32 cellular contexts compared by ENCODE assay signal in the genomic region with DNA sequence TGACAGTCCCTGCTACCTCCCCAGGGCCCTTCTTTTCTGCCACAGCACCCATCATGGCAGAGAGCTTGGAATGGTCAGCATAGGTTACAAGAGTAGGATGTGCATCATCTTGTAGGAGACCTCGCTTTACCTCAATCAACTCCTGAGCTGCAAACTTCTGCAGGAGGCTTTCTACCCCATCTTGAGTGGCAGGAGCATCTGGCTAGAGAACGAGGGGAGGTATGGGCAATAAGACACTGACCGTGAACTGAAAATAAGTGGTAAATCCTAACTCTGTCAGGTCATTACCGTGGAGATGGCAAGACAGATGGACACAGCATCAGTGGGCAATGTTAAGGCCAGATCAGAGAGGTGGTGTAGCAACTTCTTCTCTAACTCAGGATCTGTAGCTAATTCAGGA. TPM values are rescaled to one million over a fixed set of nuclear protein-coding genes. Genes with fewer than 3 reads are reported as not detected.
A peak's percentile ranks its signal among the peaks of the same experiment; 100 is the strongest.
DNase-seq lines count a peak whose midpoint lies in the region; ATAC-seq, FAIRE-seq and TF ChIP-seq lines count a peak whose summit lies in the region.
"Had no signal": no experiment of that assay in that cellular context is flagged by ENCODE, and none has a peak within 500 bp of the region (broad histone marks: within the 10 kb centered on the region; RNA-seq: fewer than 3 reads in every experiment).

No MANE protein-coding gene starts in this region.

- H3K27me3 Mint-ChIP-seq in activated CD4-positive, alpha-beta memory T cell treated with anti-CD3 and anti-CD28 coated beads, Interleukin-2, amount 10 ng/mL, durations not matched to agents 7 days and 5 days: no peaks in the 10 kb centered on the region
- H3K27me3 Mint-ChIP-seq in glutamatergic neuron (ENCODE audit: unreplicated experiment): no peaks in the 10 kb centered on the region

- H3K79me2 ChIP-seq in HepG2 (ENCODE audit: insufficient read depth, low read length): peaks cover 23% of the 10 kb centered on the region

- intact Hi-C loops in HepG2 (cut with micrococcal nuclease; ENCODE audit: unreplicated experiment) (no loop called here), right lobe of liver (cut with DNase I) (no loop called here)

- H3K27ac ChIP-seq in HepG2 (ENCODE audit: extremely low read length, insufficient read depth, low read length): no peak overlapping the region
- no peak overlapping the region for H3K27ac ChIP-seq in right lobe of liver
- H3K27ac ChIP-seq: colonic mucosa, foreskin keratinocyte, heart right ventricle, lower lobe of right lung, parathyroid adenoma, VCaP had no signal

- peaks cover 66% of the 10 kb centered on the region for H3K36me3 Mint-ChIP-seq in activated CD4-positive, alpha-beta memory T cell treated with anti-CD3 and anti-CD28 coated beads, Interleukin-2, amount 10 ng/mL, durations not matched to agents 7 days and 5 days (ENCODE audit: low read depth)
- no peaks in the 10 kb centered on the region for H3K36me3 Mint-ChIP-seq in glutamatergic neuron (ENCODE audit: unreplicated experiment)

- H3K4me3 ChIP-seq in HepG2 (replicated peaks in 1 of 3; ENCODE audit: insufficient read depth in 1 of 3, low read depth in 2 of 3, low read length in 3 of 3) (no peak overlapping the region), right lobe of liver (no peak overlapping the region)
- H3K4me3 ChIP-seq: colonic mucosa, heart right ventricle, lower lobe of right lung had no signal

- no peak overlapping the region for H3K4me3 Mint-ChIP-seq in activated CD4-positive, alpha-beta memory T cell treated with anti-CD3 and anti-CD28 coated beads, Interleukin-2, amount 10 ng/mL, durations not matched to agents 7 days and 5 days
- no peak overlapping the region for H3K4me3 Mint-ChIP-seq in glutamatergic neuron (ENCODE audit: unreplicated experiment)
- H3K4me3 Mint-ChIP-seq: endodermal cell, nephron had no signal

- FAIRE-seq in HepG2 (lab: Jason Lieb, UNC): no peak
- no peak for FAIRE-seq in HTR-8/SVneo (lab: Jason Lieb, UNC)

- in situ Hi-C loops in HepG2 (cut with HindIII; ENCODE audit: extremely low pct_ligation_motif_present, low pct_unique_long_range_greater_than_20kb): loop anchor here (5.0 kb wide), 1 partner anchor 54 kb away; no protein-coding TSS in a partner anchor

- H3K9me3 ChIP-seq in HepG2 (ENCODE audit: low read length) (no peaks in the 10 kb centered on the region), right lobe of liver (no peaks in the 10 kb centered on the region)
- H3K9me3 ChIP-seq: colonic mucosa, heart right ventricle, lower lobe of right lung had no signal

- DNase-seq in HepG2 (ENCODE audit: low spot score) (no peak), right lobe of liver (no peak), glutamatergic neuron (no peak), HTR-8/SVneo (ENCODE audit: insufficient read length, low spot score) (no peak)
- DNase-seq in activated CD4-positive, alpha-beta memory T cell treated with anti-CD3 and anti-CD28 coated beads, Interleukin-2, amount 10 ng/mL, durations not matched to agents 7 days and 5 days: no peak
- DNase-seq: activated gamma-delta T cell; anterior cingulate cortex; colonic mucosa; DMS79 treated with DMSO at 0.1 percent for 48 hours; endodermal cell; foreskin keratinocyte; GF-D8; heart right ventricle; kidney glomerular epithelial cell; lower lobe of right lung; NCI-H1092 treated with DMSO at 0.1 percent for 48 hours; NCI-H187 treated with DMSO at 0.1 percent for 48 hours; NCI-H2171 treated with DMSO at 0.1 percent for 48 hours; NCI-H524; PC-3; right cardiac atrium; stimulated activated CD4-positive, alpha-beta T cell treated with anti-CD3 and anti-CD28 coated beads, Interleukin-2, amount 100 ng/mL, for 48 hours; substantia nigra; T-helper 9 cell had no signal

- H2AFZ ChIP-seq in HepG2 (ENCODE audit: low read length): no peak overlapping the region
- H2AFZ ChIP-seq: parathyroid adenoma had no signal

- no peaks in the 10 kb centered on the region; the same call in 1 of the 2 replicates for H3K4me1 ChIP-seq in HepG2 (ENCODE audit: insufficient read depth, low read length)
- H3K4me1 ChIP-seq in right lobe of liver: no peaks in the 10 kb centered on the region
- H3K4me1 ChIP-seq: colonic mucosa, foreskin keratinocyte, parathyroid adenoma had no signal

- no peak for TF ChIP-seq POLR2A in HepG2 (IDR thresholded peaks at IDR 0.05; ENCODE audit: insufficient read depth in 1 of 2, low read depth in 2 of 2, low read length in 2 of 2)
- TF ChIP-seq POLR2A in right lobe of liver (IDR thresholded peaks at IDR 0.05): no peak

- ATAC-seq in HepG2 (peak; percentile 13; the same call in 2 of the 3 replicates), right lobe of liver (no peak), GM21825 (IDR thresholded peaks at IDR 0.05; ENCODE audit: unreplicated experiment) (no peak), GM21576 (IDR thresholded peaks at IDR 0.05; ENCODE audit: unreplicated experiment) (no peak)
- ATAC-seq in activated CD4-positive, CD25-positive, alpha-beta regulatory T cell treated with anti-CD3 and anti-CD28 coated beads, Interleukin-2, amount 50 U/mL, for 24 hours: no peak
- ATAC-seq: esophagus mucosa, foreskin keratinocyte, heart right ventricle, lower lobe of right lung, PC-3, right cardiac atrium, Right ventricle myocardium inferior had no signal

- peak overlapping the region; percentile 32 for H3K27ac Mint-ChIP-seq in activated CD4-positive, alpha-beta memory T cell treated with anti-CD3 and anti-CD28 coated beads, Interleukin-2, amount 10 ng/mL, durations not matched to agents 7 days and 5 days
- peak overlapping the region; percentile 28 for H3K27ac Mint-ChIP-seq in glutamatergic neuron (ENCODE audit: unreplicated experiment)
- H3K27ac Mint-ChIP-seq: endodermal cell had no signal

- CTCF ChIA-PET in HepG2 (lab: Yijun Ruan, JAX; ENCODE audit: low intra/inter-chr PET ratio, low total read pairs): no interaction called here
- CTCF ChIA-PET in activated CD4-positive, alpha-beta memory T cell treated with anti-CD3 and anti-CD28 coated beads, Interleukin-2, amount 10 ng/mL, durations not matched to agents 7 days and 5 days (lab: Charles Lee): interaction anchor here (0.7 to 1.0 kb wide), 2 partner anchors 15 to 47 kb away, joined by 3 read pairs; no protein-coding TSS in a partner anchor

- POLR2A ChIA-PET in HepG2 (lab: Yijun Ruan, JAX): no interaction called here
- POLR2A ChIA-PET in activated CD4-positive, alpha-beta memory T cell treated with anti-CD3 and anti-CD28 coated beads, Interleukin-2, amount 10 ng/mL, durations not matched to agents 7 days and 5 days (lab: Charles Lee): interaction anchor here (0.9 to 4.1 kb wide), 2 partner anchors 26 to 27 kb away, joined by 3 to 16 read pairs; partner anchors contain the start of genes RAB2B and TOX4

- H3K27me3 ChIP-seq in HepG2 (ENCODE audit: control insufficient read depth in 1 of 2, insufficient read depth in 2 of 2, low read length in 2 of 2) (no peaks in the 10 kb centered on the region), right lobe of liver (no peaks in the 10 kb centered on the region)
- H3K27me3 ChIP-seq: colonic mucosa, foreskin keratinocyte, heart right ventricle had no signal

- TF ChIP-seq EP300 in HepG2 (IDR thresholded peaks at IDR 0.05; ENCODE audit: low read depth in 2 of 2, low read length in 2 of 2) (no peak), HepG2 (CRISPR knock-in tag; IDR thresholded peaks at IDR 0.05; ENCODE audit: borderline replicate concordance) (no peak)

- BruUV-seq in HepG2 (replicated peaks; lab: Mats Ljungman, UMichigan): no TSS peak

- TF ChIP-seq CTCF in HepG2 (CRISPR knock-in tag; IDR thresholded peaks at IDR 0.05): no peak
- no peak for TF ChIP-seq CTCF in right lobe of liver (IDR thresholded peaks at IDR 0.05)
- no peak for TF ChIP-seq CTCF in glutamatergic neuron (IDR thresholded peaks at IDR 0.05; ENCODE audit: partially characterized antibody, unreplicated experiment)

- no peaks in the 10 kb centered on the region for H3K9me3 Mint-ChIP-seq in activated CD4-positive, alpha-beta memory T cell treated with anti-CD3 and anti-CD28 coated beads, Interleukin-2, amount 10 ng/mL, durations not matched to agents 7 days and 5 days
- no peaks in the 10 kb centered on the region for H3K9me3 Mint-ChIP-seq in glutamatergic neuron (ENCODE audit: unreplicated experiment)
- H3K9me3 Mint-ChIP-seq: endodermal cell, nephron had no signal

- no peak overlapping the region for H3K9ac ChIP-seq in HepG2 (ENCODE audit: insufficient read depth, low read depth, low read length)
- H3K9ac ChIP-seq: parathyroid adenoma had no signal

- 0 out of 2 replicates have a peak, but pooled peaks cover 1% of the 10 kb centered on the region for H4K20me1 ChIP-seq in HepG2 (ENCODE audit: insufficient read depth, low read length)

- H3K4me1 Mint-ChIP-seq in activated CD4-positive, alpha-beta memory T cell treated with anti-CD3 and anti-CD28 coated beads, Interleukin-2, amount 10 ng/mL, durations not matched to agents 7 days and 5 days: peaks cover 52% of the 10 kb centered on the region
- no peaks in the 10 kb centered on the region for H3K4me1 Mint-ChIP-seq in glutamatergic neuron (ENCODE audit: low read depth, unreplicated experiment)
- H3K4me1 Mint-ChIP-seq: nephron had no signal

- no peak overlapping the region for H3K4me2 ChIP-seq in HepG2 (ENCODE audit: low read depth, low read length)

- 93% methylated on average over 4 of the region's 4 CpGs for WGBS in HepG2 (ENCODE audit: low lambda C conversion rate)
- WGBS in right lobe of liver (ENCODE audit: insufficient coverage, low coverage, low lambda C conversion rate, missing lambda C conversion rate): 82% methylated on average over 4 of the region's 4 CpGs

- no peak for TF ChIP-seq RAD21 in HepG2 (CRISPR knock-in tag; IDR thresholded peaks at IDR 0.05)

- H3K36me3 ChIP-seq in HepG2 (replicated peaks in 1 of 2; ENCODE audit: control insufficient read depth in 1 of 2, insufficient read depth in 2 of 2, low read length in 2 of 2): peaks cover 33 to 66% of the 10 kb centered on the region in 2 experiments
- H3K36me3 ChIP-seq in right lobe of liver: peaks cover 0 to 39% (median 13%) of the 10 kb centered on the region in 4 donors

RNA-seq across cellular contexts. Expression of gene METTL3, which starts 7.8 kb away (rescaled TPM):
- total RNA-seq in HepG2 (2016; rRNA removed; fragmentation: Illumina TruSeq; extraction: Trizol) (114 and 123 TPM in 2 replicates), right lobe of liver (10 to 100 TPM; 14.7 to 26.7 (median 18.4) TPM), glutamatergic neuron (ENCODE audit: unreplicated experiment) (90.0 TPM)
- total RNA-seq in HepG2 (2016; cell fraction: cytosol; rRNA removed; fragmentation: Illumina TruSeq; extraction: Trizol; ENCODE audit: low read depth): 109 and 111 TPM in 2 replicates
- total RNA-seq in HepG2 (2016; cell fraction: insoluble cytoplasmic fraction; rRNA removed; fragmentation: Illumina TruSeq; extraction: Trizol): 119 and 121 TPM in 2 replicates
- total RNA-seq in HepG2 (2016; cell fraction: membrane; rRNA removed; fragmentation: Illumina TruSeq; extraction: Trizol): 45.3 and 46.0 TPM in 2 replicates
- 120 and 143 TPM in 2 replicates for total RNA-seq in HepG2 (2016; cell fraction: nucleus; rRNA removed; fragmentation: Illumina TruSeq; extraction: Trizol)
- 122 and 130 TPM in 2 replicates for polyA plus RNA-seq in HepG2 (2011; rRNA removed)
- 70.9 and 77.1 TPM in 2 replicates for polyA plus RNA-seq in HepG2 (2011; cell fraction: cytosol; rRNA removed)
- 511 and 514 TPM in 2 replicates for polyA plus RNA-seq in HepG2 (2011; cell fraction: nucleus; rRNA removed)
- 67.0 and 70.4 TPM in 2 replicates for polyA plus RNA-seq in HepG2 (2012)
- 5.2 and 6.3 TPM in 2 replicates for polyA plus RNA-seq in HepG2 (2016; cell fraction: cytosol; fragmentation: Illumina TruSeq; extraction: Trizol; ENCODE audit: low read depth)
- 81.5 and 81.9 TPM in 2 replicates for polyA plus RNA-seq in HepG2 (2016; cell fraction: insoluble cytoplasmic fraction; fragmentation: Illumina TruSeq; extraction: Trizol; ENCODE audit: low read depth)
- 7.3 and 9.4 TPM in 2 replicates for polyA plus RNA-seq in HepG2 (2016; cell fraction: membrane; fragmentation: Illumina TruSeq; extraction: Trizol; ENCODE audit: low read depth)
- 219 and 229 TPM in 2 replicates for polyA plus RNA-seq in HepG2 (2016; cell fraction: nucleus; fragmentation: Illumina TruSeq; extraction: Trizol; ENCODE audit: insufficient read depth, low read depth)
- 140 and 168 TPM in 2 replicates for polyA minus RNA-seq in HepG2 (2011; rRNA and poly(A)+ RNA removed; ENCODE audit: low replicate concordance)
- polyA minus RNA-seq in HepG2 (2011; cell fraction: cytosol; rRNA and poly(A)+ RNA removed): 36.7 and 42.6 TPM in 2 replicates
- 133 and 149 TPM in 2 replicates for polyA minus RNA-seq in HepG2 (2011; cell fraction: nucleus; rRNA and poly(A)+ RNA removed)
- total RNA-seq in activated CD4-positive, alpha-beta memory T cell treated with anti-CD3 and anti-CD28 coated beads, Interleukin-2, amount 10 ng/mL, durations not matched to agents 7 days and 5 days: 10 to 100 TPM; 75.6 to 77.6 TPM

RNA-seq across cellular contexts. Expression of gene SALL2, which starts 22.8 kb away (rescaled TPM):
- total RNA-seq in HepG2 (2016; rRNA removed; fragmentation: Illumina TruSeq; extraction: Trizol): 4.9 and 7.6 TPM in 2 replicates
- 1.0 and 1.1 TPM in 2 replicates for total RNA-seq in HepG2 (2016; cell fraction: cytosol; rRNA removed; fragmentation: Illumina TruSeq; extraction: Trizol; ENCODE audit: low read depth)
- total RNA-seq in HepG2 (2016; cell fraction: insoluble cytoplasmic fraction; rRNA removed; fragmentation: Illumina TruSeq; extraction: Trizol): 4.5 and 6.5 TPM in 2 replicates
- 3.2 and 4.1 TPM in 2 replicates for total RNA-seq in HepG2 (2016; cell fraction: membrane; rRNA removed; fragmentation: Illumina TruSeq; extraction: Trizol)
- total RNA-seq in HepG2 (2016; cell fraction: nucleus; rRNA removed; fragmentation: Illumina TruSeq; extraction: Trizol): 3.2 and 4.3 TPM in 2 replicates
- 5.8 and 7.0 TPM in 2 replicates for polyA plus RNA-seq in HepG2 (2011; rRNA removed)
- 4.8 and 5.4 TPM in 2 replicates for polyA plus RNA-seq in HepG2 (2011; cell fraction: cytosol; rRNA removed)
- polyA plus RNA-seq in HepG2 (2011; cell fraction: nucleus; rRNA removed): 6.6 and 7.3 TPM in 2 replicates
- 8.7 and 11.0 TPM in 2 replicates for polyA plus RNA-seq in HepG2 (2012)
- polyA plus RNA-seq in HepG2 (2016; cell fraction: cytosol; fragmentation: Illumina TruSeq; extraction: Trizol; ENCODE audit: low read depth): 0.61 and 0.67 TPM in 2 replicates
- polyA plus RNA-seq in HepG2 (2016; cell fraction: insoluble cytoplasmic fraction; fragmentation: Illumina TruSeq; extraction: Trizol; ENCODE audit: low read depth): 7.2 and 8.1 TPM in 2 replicates
- polyA plus RNA-seq in HepG2 (2016; cell fraction: membrane; fragmentation: Illumina TruSeq; extraction: Trizol; ENCODE audit: low read depth): 1.6 and 2.1 TPM in 2 replicates
- 7.0 and 7.2 TPM in 2 replicates for polyA plus RNA-seq in HepG2 (2016; cell fraction: nucleus; fragmentation: Illumina TruSeq; extraction: Trizol; ENCODE audit: insufficient read depth, low read depth)
- polyA minus RNA-seq in HepG2 (2011; rRNA and poly(A)+ RNA removed; ENCODE audit: low replicate concordance): 0.09 and 14.3 TPM in 2 replicates
- polyA minus RNA-seq in HepG2 (2011; cell fraction: cytosol; rRNA and poly(A)+ RNA removed): 8.9 and 9.7 TPM in 2 replicates
- polyA minus RNA-seq in HepG2 (2011; cell fraction: nucleus; rRNA and poly(A)+ RNA removed): 4.1 and 5.1 TPM in 2 replicates
- total RNA-seq in right lobe of liver: 1 to 10 TPM in 2 of 6 experiments, under 1 TPM in 4; 0.40 to 2.9 (median 0.69) TPM
- 1 to 10 TPM; 1.5 to 1.8 TPM for total RNA-seq in activated CD4-positive, alpha-beta memory T cell treated with anti-CD3 and anti-CD28 coated beads, Interleukin-2, amount 10 ng/mL, durations not matched to agents 7 days and 5 days
- total RNA-seq in glutamatergic neuron (ENCODE audit: unreplicated experiment): 62.9 TPM

RNA-seq across cellular contexts. Expression of gene TOX4, which starts 26.4 kb away (rescaled TPM):
- 71.8 and 124 TPM in 2 replicates for total RNA-seq in HepG2 (2016; rRNA removed; fragmentation: Illumina TruSeq; extraction: Trizol)
- 15.2 and 16.0 TPM in 2 replicates for total RNA-seq in HepG2 (2016; cell fraction: cytosol; rRNA removed; fragmentation: Illumina TruSeq; extraction: Trizol; ENCODE audit: low read depth)
- total RNA-seq in HepG2 (2016; cell fraction: insoluble cytoplasmic fraction; rRNA removed; fragmentation: Illumina TruSeq; extraction: Trizol): 74.9 and 112 TPM in 2 replicates
- total RNA-seq in HepG2 (2016; cell fraction: membrane; rRNA removed; fragmentation: Illumina TruSeq; extraction: Trizol): 36.1 and 44.6 TPM in 2 replicates
- total RNA-seq in HepG2 (2016; cell fraction: nucleus; rRNA removed; fragmentation: Illumina TruSeq; extraction: Trizol): 46.8 and 50.0 TPM in 2 replicates
- 147 and 163 TPM in 2 replicates for polyA plus RNA-seq in HepG2 (2011; rRNA removed)
- 122 and 127 TPM in 2 replicates for polyA plus RNA-seq in HepG2 (2011; cell fraction: cytosol; rRNA removed)
- 72.8 and 97.3 TPM in 2 replicates for polyA plus RNA-seq in HepG2 (2011; cell fraction: nucleus; rRNA removed)
- 72.0 and 83.5 TPM in 2 replicates for polyA plus RNA-seq in HepG2 (2012)
- polyA plus RNA-seq in HepG2 (2016; cell fraction: cytosol; fragmentation: Illumina TruSeq; extraction: Trizol; ENCODE audit: low read depth): 20.7 and 21.8 TPM in 2 replicates
- polyA plus RNA-seq in HepG2 (2016; cell fraction: insoluble cytoplasmic fraction; fragmentation: Illumina TruSeq; extraction: Trizol; ENCODE audit: low read depth): 130 and 137 TPM in 2 replicates
- 28.2 and 33.2 TPM in 2 replicates for polyA plus RNA-seq in HepG2 (2016; cell fraction: membrane; fragmentation: Illumina TruSeq; extraction: Trizol; ENCODE audit: low read depth)
- polyA plus RNA-seq in HepG2 (2016; cell fraction: nucleus; fragmentation: Illumina TruSeq; extraction: Trizol; ENCODE audit: insufficient read depth, low read depth): 65.1 and 77.3 TPM in 2 replicates
- 259 and 369 TPM in 2 replicates for polyA minus RNA-seq in HepG2 (2011; rRNA and poly(A)+ RNA removed; ENCODE audit: low replicate concordance)
- polyA minus RNA-seq in HepG2 (2011; cell fraction: cytosol; rRNA and poly(A)+ RNA removed): 49.3 and 53.2 TPM in 2 replicates
- 61.0 and 67.8 TPM in 2 replicates for polyA minus RNA-seq in HepG2 (2011; cell fraction: nucleus; rRNA and poly(A)+ RNA removed)
- total RNA-seq in right lobe of liver: 10 to 100 TPM; 19.9 to 37.0 (median 33.3) TPM
- total RNA-seq in activated CD4-positive, alpha-beta memory T cell treated with anti-CD3 and anti-CD28 coated beads, Interleukin-2, amount 10 ng/mL, durations not matched to agents 7 days and 5 days: 10 to 100 TPM; 82.1 to 85.6 TPM
- total RNA-seq in glutamatergic neuron (ENCODE audit: unreplicated experiment): 63.0 TPM

RNA-seq across cellular contexts. Expression of gene RAB2B, which starts 26.6 kb away (rescaled TPM):
- 36.0 and 46.4 TPM in 2 replicates for total RNA-seq in HepG2 (2016; rRNA removed; fragmentation: Illumina TruSeq; extraction: Trizol)
- total RNA-seq in HepG2 (2016; cell fraction: cytosol; rRNA removed; fragmentation: Illumina TruSeq; extraction: Trizol; ENCODE audit: low read depth): 9.7 and 10.7 TPM in 2 replicates
- 29.3 and 42.1 TPM in 2 replicates for total RNA-seq in HepG2 (2016; cell fraction: insoluble cytoplasmic fraction; rRNA removed; fragmentation: Illumina TruSeq; extraction: Trizol)
- total RNA-seq in HepG2 (2016; cell fraction: membrane; rRNA removed; fragmentation: Illumina TruSeq; extraction: Trizol): 26.8 and 30.2 TPM in 2 replicates
- total RNA-seq in HepG2 (2016; cell fraction: nucleus; rRNA removed; fragmentation: Illumina TruSeq; extraction: Trizol): 35.7 and 39.8 TPM in 2 replicates
- 55.6 and 60.6 TPM in 2 replicates for polyA plus RNA-seq in HepG2 (2011; rRNA removed)
- 32.1 and 43.2 TPM in 2 replicates for polyA plus RNA-seq in HepG2 (2011; cell fraction: cytosol; rRNA removed)
- 53.5 and 58.9 TPM in 2 replicates for polyA plus RNA-seq in HepG2 (2011; cell fraction: nucleus; rRNA removed)
- 36.5 and 43.0 TPM in 2 replicates for polyA plus RNA-seq in HepG2 (2012)
- 3.4 and 4.3 TPM in 2 replicates for polyA plus RNA-seq in HepG2 (2016; cell fraction: cytosol; fragmentation: Illumina TruSeq; extraction: Trizol; ENCODE audit: low read depth)
- 32.9 and 33.9 TPM in 2 replicates for polyA plus RNA-seq in HepG2 (2016; cell fraction: insoluble cytoplasmic fraction; fragmentation: Illumina TruSeq; extraction: Trizol; ENCODE audit: low read depth)
- polyA plus RNA-seq in HepG2 (2016; cell fraction: membrane; fragmentation: Illumina TruSeq; extraction: Trizol; ENCODE audit: low read depth): 10.6 and 11.5 TPM in 2 replicates
- polyA plus RNA-seq in HepG2 (2016; cell fraction: nucleus; fragmentation: Illumina TruSeq; extraction: Trizol; ENCODE audit: insufficient read depth, low read depth): 55.9 and 56.7 TPM in 2 replicates
- 17.0 and 37.3 TPM in 2 replicates for polyA minus RNA-seq in HepG2 (2011; rRNA and poly(A)+ RNA removed; ENCODE audit: low replicate concordance)
- 28.9 and 36.2 TPM in 2 replicates for polyA minus RNA-seq in HepG2 (2011; cell fraction: cytosol; rRNA and poly(A)+ RNA removed)
- polyA minus RNA-seq in HepG2 (2011; cell fraction: nucleus; rRNA and poly(A)+ RNA removed): 60.9 and 74.0 TPM in 2 replicates
- 1 to 10 TPM; 6.8 to 9.4 (median 8.0) TPM for total RNA-seq in right lobe of liver
- total RNA-seq in activated CD4-positive, alpha-beta memory T cell treated with anti-CD3 and anti-CD28 coated beads, Interleukin-2, amount 10 ng/mL, durations not matched to agents 7 days and 5 days: 10 to 100 TPM; 27.6 to 29.0 TPM
- 75.2 TPM for total RNA-seq in glutamatergic neuron (ENCODE audit: unreplicated experiment)

RNA-seq across cellular contexts. Expression of gene CHD8, which starts 47.5 kb away (rescaled TPM):
- total RNA-seq in HepG2 (2016; rRNA removed; fragmentation: Illumina TruSeq; extraction: Trizol) (79.6 and 92.9 TPM in 2 replicates), right lobe of liver (10 to 100 TPM; 20.5 to 28.3 (median 24.8) TPM), glutamatergic neuron (ENCODE audit: unreplicated experiment) (146 TPM)
- 18.6 and 23.0 TPM in 2 replicates for total RNA-seq in HepG2 (2016; cell fraction: cytosol; rRNA removed; fragmentation: Illumina TruSeq; extraction: Trizol; ENCODE audit: low read depth)
- total RNA-seq in HepG2 (2016; cell fraction: insoluble cytoplasmic fraction; rRNA removed; fragmentation: Illumina TruSeq; extraction: Trizol): 76.5 and 78.0 TPM in 2 replicates
- 36.9 and 37.8 TPM in 2 replicates for total RNA-seq in HepG2 (2016; cell fraction: membrane; rRNA removed; fragmentation: Illumina TruSeq; extraction: Trizol)
- total RNA-seq in HepG2 (2016; cell fraction: nucleus; rRNA removed; fragmentation: Illumina TruSeq; extraction: Trizol): 104 and 115 TPM in 2 replicates
- 35.1 and 43.9 TPM in 2 replicates for polyA plus RNA-seq in HepG2 (2011; rRNA removed)
- 23.3 and 26.1 TPM in 2 replicates for polyA plus RNA-seq in HepG2 (2011; cell fraction: cytosol; rRNA removed)
- polyA plus RNA-seq in HepG2 (2011; cell fraction: nucleus; rRNA removed): 90.8 and 104 TPM in 2 replicates
- polyA plus RNA-seq in HepG2 (2012): 55.5 and 57.3 TPM in 2 replicates
- 3.9 and 5.2 TPM in 2 replicates for polyA plus RNA-seq in HepG2 (2016; cell fraction: cytosol; fragmentation: Illumina TruSeq; extraction: Trizol; ENCODE audit: low read depth)
- 51.4 and 70.8 TPM in 2 replicates for polyA plus RNA-seq in HepG2 (2016; cell fraction: insoluble cytoplasmic fraction; fragmentation: Illumina TruSeq; extraction: Trizol; ENCODE audit: low read depth)
- polyA plus RNA-seq in HepG2 (2016; cell fraction: membrane; fragmentation: Illumina TruSeq; extraction: Trizol; ENCODE audit: low read depth): 10.4 and 13.2 TPM in 2 replicates
- polyA plus RNA-seq in HepG2 (2016; cell fraction: nucleus; fragmentation: Illumina TruSeq; extraction: Trizol; ENCODE audit: insufficient read depth, low read depth): 135 and 137 TPM in 2 replicates
- 108 and 125 TPM in 2 replicates for polyA minus RNA-seq in HepG2 (2011; rRNA and poly(A)+ RNA removed; ENCODE audit: low replicate concordance)
- polyA minus RNA-seq in HepG2 (2011; cell fraction: cytosol; rRNA and poly(A)+ RNA removed): 44.5 and 60.9 TPM in 2 replicates
- polyA minus RNA-seq in HepG2 (2011; cell fraction: nucleus; rRNA and poly(A)+ RNA removed): 110 and 124 TPM in 2 replicates
- total RNA-seq in activated CD4-positive, alpha-beta memory T cell treated with anti-CD3 and anti-CD28 coated beads, Interleukin-2, amount 10 ng/mL, durations not matched to agents 7 days and 5 days: 100 to 1,000 TPM; 108 to 112 TPM
